In the genomic region with DNA sequence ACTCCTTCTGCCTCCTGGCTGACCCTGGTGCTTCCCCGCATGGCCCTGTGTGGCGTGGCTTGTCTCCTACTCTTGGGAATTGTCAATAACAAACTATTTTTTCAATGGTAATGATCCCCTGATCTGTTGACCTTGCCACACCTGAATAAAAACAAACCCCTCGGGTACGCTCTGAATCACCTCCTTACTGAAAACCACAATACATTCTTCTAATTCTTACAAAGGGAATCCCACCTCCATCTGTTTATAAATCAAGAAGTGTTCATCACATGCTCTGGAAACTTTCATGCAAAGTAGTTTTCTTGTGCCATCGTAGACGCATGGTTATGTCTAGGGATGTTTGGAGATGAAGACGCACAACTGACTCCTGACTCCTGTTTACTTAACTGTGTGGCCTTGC, we compare ENCODE assay signal across 1 cellular context.
TF ChIP-seq lines count a peak whose summit lies in the region.

No MANE protein-coding gene starts in this region.

TF ChIP-seq in GM23338, 12 proteins besides CTCF, POLR2A, EP300 and RAD21 (continued from another document):
- TF ChIP-seq, protein P1, sequence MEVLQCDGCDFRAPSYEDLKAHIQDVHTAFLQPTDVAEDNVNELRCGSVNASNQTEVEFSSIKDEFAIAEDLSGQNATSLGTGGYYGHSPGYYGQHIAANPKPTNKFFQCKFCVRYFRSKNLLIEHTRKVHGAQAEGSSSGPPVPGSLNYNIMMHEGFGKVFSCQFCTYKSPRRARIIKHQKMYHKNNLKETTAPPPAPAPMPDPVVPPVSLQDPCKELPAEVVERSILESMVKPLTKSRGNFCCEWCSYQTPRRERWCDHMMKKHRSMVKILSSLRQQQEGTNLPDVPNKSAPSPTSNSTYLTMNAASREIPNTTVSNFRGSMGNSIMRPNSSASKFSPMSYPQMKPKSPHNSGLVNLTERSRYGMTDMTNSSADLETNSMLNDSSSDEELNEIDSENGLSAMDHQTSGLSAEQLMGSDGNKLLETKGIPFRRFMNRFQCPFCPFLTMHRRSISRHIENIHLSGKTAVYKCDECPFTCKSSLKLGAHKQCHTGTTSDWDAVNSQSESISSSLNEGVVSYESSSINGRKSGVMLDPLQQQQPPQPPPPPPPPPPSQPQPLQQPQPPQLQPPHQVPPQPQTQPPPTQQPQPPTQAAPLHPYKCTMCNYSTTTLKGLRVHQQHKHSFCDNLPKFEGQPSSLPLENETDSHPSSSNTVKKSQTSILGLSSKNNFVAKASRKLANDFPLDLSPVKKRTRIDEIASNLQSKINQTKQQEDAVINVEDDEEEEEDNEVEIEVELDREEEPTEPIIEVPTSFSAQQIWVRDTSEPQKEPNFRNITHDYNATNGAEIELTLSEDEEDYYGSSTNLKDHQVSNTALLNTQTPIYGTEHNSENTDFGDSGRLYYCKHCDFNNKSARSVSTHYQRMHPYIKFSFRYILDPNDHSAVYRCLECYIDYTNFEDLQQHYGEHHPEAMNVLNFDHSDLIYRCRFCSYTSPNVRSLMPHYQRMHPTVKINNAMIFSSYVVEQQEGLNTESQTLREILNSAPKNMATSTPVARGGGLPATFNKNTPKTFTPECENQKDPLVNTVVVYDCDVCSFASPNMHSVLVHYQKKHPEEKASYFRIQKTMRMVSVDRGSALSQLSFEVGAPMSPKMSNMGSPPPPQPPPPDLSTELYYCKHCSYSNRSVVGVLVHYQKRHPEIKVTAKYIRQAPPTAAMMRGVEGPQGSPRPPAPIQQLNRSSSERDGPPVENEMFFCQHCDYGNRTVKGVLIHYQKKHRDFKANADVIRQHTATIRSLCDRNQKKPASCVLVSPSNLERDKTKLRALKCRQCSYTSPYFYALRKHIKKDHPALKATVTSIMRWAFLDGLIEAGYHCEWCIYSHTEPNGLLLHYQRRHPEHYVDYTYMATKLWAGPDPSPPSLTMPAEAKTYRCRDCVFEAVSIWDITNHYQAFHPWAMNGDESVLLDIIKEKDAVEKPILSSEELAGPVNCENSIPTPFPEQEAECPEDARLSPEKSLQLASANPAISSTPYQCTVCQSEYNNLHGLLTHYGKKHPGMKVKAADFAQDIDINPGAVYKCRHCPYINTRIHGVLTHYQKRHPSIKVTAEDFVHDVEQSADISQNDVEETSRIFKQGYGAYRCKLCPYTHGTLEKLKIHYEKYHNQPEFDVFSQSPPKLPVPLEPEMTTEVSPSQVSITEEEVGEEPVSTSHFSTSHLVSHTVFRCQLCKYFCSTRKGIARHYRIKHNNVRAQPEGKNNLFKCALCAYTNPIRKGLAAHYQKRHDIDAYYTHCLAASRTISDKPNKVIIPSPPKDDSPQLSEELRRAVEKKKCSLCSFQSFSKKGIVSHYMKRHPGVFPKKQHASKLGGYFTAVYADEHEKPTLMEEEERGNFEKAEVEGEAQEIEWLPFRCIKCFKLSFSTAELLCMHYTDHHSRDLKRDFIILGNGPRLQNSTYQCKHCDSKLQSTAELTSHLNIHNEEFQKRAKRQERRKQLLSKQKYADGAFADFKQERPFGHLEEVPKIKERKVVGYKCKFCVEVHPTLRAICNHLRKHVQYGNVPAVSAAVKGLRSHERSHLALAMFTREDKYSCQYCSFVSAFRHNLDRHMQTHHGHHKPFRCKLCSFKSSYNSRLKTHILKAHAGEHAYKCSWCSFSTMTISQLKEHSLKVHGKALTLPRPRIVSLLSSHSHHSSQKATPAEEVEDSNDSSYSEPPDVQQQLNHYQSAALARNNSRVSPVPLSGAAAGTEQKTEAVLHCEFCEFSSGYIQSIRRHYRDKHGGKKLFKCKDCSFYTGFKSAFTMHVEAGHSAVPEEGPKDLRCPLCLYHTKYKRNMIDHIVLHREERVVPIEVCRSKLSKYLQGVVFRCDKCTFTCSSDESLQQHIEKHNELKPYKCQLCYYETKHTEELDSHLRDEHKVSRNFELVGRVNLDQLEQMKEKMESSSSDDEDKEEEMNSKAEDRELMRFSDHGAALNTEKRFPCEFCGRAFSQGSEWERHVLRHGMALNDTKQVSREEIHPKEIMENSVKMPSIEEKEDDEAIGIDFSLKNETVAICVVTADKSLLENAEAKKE (CRISPR knock-in tag; IDR thresholded peaks at IDR 0.05): no peak
- TF ChIP-seq POLR2AphosphoS5 (IDR thresholded peaks at IDR 0.05; ENCODE audit: low read depth) (no peak), CREB1 (CRISPR knock-in tag; IDR thresholded peaks at IDR 0.05; ENCODE audit: low read depth) (no peak), JUNB (IDR thresholded peaks at IDR 0.05; ENCODE audit: unreplicated experiment) (no peak), ZNF114 (CRISPR knock-in tag; IDR thresholded peaks at IDR 0.05) (no peak), NANOG (IDR thresholded peaks at IDR 0.05; ENCODE audit: borderline replicate concordance) (no peak)
- TF ChIP-seq, protein P2, sequence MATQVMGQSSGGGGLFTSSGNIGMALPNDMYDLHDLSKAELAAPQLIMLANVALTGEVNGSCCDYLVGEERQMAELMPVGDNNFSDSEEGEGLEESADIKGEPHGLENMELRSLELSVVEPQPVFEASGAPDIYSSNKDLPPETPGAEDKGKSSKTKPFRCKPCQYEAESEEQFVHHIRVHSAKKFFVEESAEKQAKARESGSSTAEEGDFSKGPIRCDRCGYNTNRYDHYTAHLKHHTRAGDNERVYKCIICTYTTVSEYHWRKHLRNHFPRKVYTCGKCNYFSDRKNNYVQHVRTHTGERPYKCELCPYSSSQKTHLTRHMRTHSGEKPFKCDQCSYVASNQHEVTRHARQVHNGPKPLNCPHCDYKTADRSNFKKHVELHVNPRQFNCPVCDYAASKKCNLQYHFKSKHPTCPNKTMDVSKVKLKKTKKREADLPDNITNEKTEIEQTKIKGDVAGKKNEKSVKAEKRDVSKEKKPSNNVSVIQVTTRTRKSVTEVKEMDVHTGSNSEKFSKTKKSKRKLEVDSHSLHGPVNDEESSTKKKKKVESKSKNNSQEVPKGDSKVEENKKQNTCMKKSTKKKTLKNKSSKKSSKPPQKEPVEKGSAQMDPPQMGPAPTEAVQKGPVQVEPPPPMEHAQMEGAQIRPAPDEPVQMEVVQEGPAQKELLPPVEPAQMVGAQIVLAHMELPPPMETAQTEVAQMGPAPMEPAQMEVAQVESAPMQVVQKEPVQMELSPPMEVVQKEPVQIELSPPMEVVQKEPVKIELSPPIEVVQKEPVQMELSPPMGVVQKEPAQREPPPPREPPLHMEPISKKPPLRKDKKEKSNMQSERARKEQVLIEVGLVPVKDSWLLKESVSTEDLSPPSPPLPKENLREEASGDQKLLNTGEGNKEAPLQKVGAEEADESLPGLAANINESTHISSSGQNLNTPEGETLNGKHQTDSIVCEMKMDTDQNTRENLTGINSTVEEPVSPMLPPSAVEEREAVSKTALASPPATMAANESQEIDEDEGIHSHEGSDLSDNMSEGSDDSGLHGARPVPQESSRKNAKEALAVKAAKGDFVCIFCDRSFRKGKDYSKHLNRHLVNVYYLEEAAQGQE (IDR thresholded peaks at IDR 0.05; ENCODE audit: unreplicated experiment): no peak
- TF ChIP-seq, protein P3, sequence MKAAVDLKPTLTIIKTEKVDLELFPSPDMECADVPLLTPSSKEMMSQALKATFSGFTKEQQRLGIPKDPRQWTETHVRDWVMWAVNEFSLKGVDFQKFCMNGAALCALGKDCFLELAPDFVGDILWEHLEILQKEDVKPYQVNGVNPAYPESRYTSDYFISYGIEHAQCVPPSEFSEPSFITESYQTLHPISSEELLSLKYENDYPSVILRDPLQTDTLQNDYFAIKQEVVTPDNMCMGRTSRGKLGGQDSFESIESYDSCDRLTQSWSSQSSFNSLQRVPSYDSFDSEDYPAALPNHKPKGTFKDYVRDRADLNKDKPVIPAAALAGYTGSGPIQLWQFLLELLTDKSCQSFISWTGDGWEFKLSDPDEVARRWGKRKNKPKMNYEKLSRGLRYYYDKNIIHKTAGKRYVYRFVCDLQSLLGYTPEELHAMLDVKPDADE (IDR thresholded peaks at IDR 0.05): no peak
